Comparison of ENCODE assay signal across 8 cellular contexts in the genomic region with DNA sequence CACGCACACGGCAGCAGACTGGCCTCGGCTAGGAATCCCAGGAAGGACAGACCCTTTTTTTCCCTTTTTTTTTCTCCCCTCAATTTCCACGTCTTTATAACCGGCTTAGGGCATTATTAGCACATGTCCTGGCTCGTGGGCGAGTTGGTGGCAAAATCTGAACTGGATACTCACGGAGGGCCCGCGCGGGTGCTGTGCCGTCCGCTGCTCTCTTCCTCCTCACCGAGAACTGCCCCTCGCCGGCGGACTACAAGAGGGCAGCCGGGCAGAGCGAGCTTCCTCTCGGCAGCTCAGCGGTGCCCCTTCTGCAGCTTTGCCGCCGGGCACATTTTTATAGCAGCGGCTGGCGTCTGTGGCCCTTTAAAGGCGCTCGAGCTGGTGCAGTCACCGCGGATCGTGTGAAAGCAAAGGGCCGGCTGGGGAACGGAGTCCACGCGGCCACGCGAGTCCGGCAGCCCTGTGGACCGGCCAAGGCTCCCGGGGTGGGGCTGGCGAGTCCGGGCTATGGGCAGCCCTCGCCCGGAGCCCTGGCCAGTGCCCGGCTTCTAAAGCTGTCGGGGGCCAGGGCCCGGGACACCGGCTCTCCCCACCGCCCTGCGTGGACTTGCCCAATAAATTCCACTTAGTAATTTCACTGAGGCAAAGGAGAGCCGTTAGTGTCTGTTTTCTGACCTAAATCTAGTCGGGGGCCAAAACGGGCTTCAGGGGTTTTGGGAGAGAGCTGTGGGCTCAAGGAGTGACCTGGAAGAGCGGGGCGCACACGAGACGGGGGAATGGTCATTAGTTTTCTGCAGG. TPM values are rescaled to one million over a fixed set of nuclear protein-coding genes. Genes with fewer than 3 reads are reported as not detected.
DNase-seq lines count a peak whose midpoint lies in the region; ATAC-seq, FAIRE-seq and TF ChIP-seq lines count a peak whose summit lies in the region.

No MANE protein-coding gene starts in this region.

- H3K27me3 ChIP-seq in endothelial cell of umbilical vein (ENCODE audit: control insufficient read depth in 2 of 2, insufficient read depth in 2 of 2, low read length in 2 of 2) (peaks cover 44 to 62% of the 10 kb centered on the region in 2 experiments), mesenchymal stem cell (ENCODE audit: control insufficient read depth in 1 of 2, insufficient read depth in 1 of 2, low read length in 2 of 2) (peaks cover 55 to 90% of the 10 kb centered on the region in 2 experiments)

- H3K79me2 ChIP-seq in endothelial cell of umbilical vein (ENCODE audit: control insufficient read depth, insufficient read depth, low read length), result no peaks in the 10 kb centered on the region

- no peaks in the 10 kb centered on the region for H4K20me1 ChIP-seq in endothelial cell of umbilical vein (replicated peaks; ENCODE audit: control insufficient read depth, extremely low read depth, insufficient read depth, low read length)

- dilution Hi-C loops in endothelial cell of umbilical vein (cut with MboI; ENCODE audit: extremely low pct_ligation_motif_present, low sequenced_read_pairs), result no loop called here

- H3K36me3 ChIP-seq in endothelial cell of umbilical vein (ENCODE audit: control insufficient read depth in 2 of 2, extremely low read depth in 1 of 2, insufficient read depth in 2 of 2, low read length in 2 of 2) (no peaks in the 10 kb centered on the region), mesenchymal stem cell (ENCODE audit: control insufficient read depth in 1 of 2, insufficient read depth in 2 of 2, low read depth in 1 of 2, low read length in 2 of 2) (no peaks in the 10 kb centered on the region)

- ATAC-seq in Right ventricle myocardium inferior (peak; percentile 74), HG02973 (IDR thresholded peaks at IDR 0.05; ENCODE audit: unreplicated experiment) (peak; percentile 58), WTC11 (peak; percentile 34)
- peak; percentile 58 for ATAC-seq in stimulated activated naive CD8-positive, alpha-beta T cell treated with anti-CD3 and anti-CD28 coated beads, Interleukin-15, amount 100 ng/mL, for 72 hours

- no peak for TF ChIP-seq CTCF in WTC11 (IDR thresholded peaks at IDR 0.05)
- TF ChIP-seq CTCF in endothelial cell of umbilical vein (IDR thresholded peaks at IDR 0.05; ENCODE audit: extremely low read depth in 1 of 2, insufficient read depth in 1 of 2, low read depth in 1 of 2, low read length in 2 of 2), result no peak

- no peak overlapping the region for H4K91ac ChIP-seq in mesenchymal stem cell (ENCODE audit: low read length)

- intact Hi-C loops in Right ventricle myocardium inferior (cut with DNase I), result loop anchor here (5.0 kb wide), 1 partner anchor 230 kb away; no protein-coding TSS in a partner anchor
- intact Hi-C loops in cardiac septum (cut with DNase I), result loop anchor here (5.0 to 10.0 kb wide), 2 partner anchors 62 to 235 kb away; no protein-coding TSS in a partner anchor
- intact Hi-C loops in endothelial cell of umbilical vein (cut with micrococcal nuclease), result loop anchor here (2.0 kb wide), 1 partner anchor 30 kb away; the partner anchor contains the start of gene RPS4X

- peak overlapping the region; percentile 39 for H2AFZ ChIP-seq in endothelial cell of umbilical vein (ENCODE audit: low read depth, low read length)
- H2AFZ ChIP-seq in mesenchymal stem cell (ENCODE audit: low read depth, low read length), result peak overlapping the region; percentile 39

- peaks cover 22% of the 10 kb centered on the region for H3K4me1 ChIP-seq in endothelial cell of umbilical vein (ENCODE audit: control insufficient read depth, extremely low read depth, insufficient read depth, low read length)
- H3K4me1 ChIP-seq in mesenchymal stem cell (ENCODE audit: control insufficient read depth, insufficient read depth, low read depth, low read length), result peaks cover 19% of the 10 kb centered on the region

- no peaks in the 10 kb centered on the region for H3K9me3 Mint-ChIP-seq in WTC11
- H3K9me3 Mint-ChIP-seq in stimulated activated naive CD8-positive, alpha-beta T cell treated with anti-CD3 and anti-CD28 coated beads, Interleukin-15, amount 100 ng/mL, for 72 hours, result no peaks in the 10 kb centered on the region

- H3K79me1 ChIP-seq in mesenchymal stem cell (replicated peaks; ENCODE audit: low read length, poor library complexity, severe bottlenecking), result no peaks in the 10 kb centered on the region

- H3K27ac Mint-ChIP-seq in WTC11, result no peak overlapping the region
- H3K27ac Mint-ChIP-seq in stimulated activated naive CD8-positive, alpha-beta T cell treated with anti-CD3 and anti-CD28 coated beads, Interleukin-15, amount 100 ng/mL, for 72 hours, result peak overlapping the region; percentile 85 to 88

- H3K23ac ChIP-seq in mesenchymal stem cell (ENCODE audit: low read length in 2 of 2), result no peak overlapping the region

- peak overlapping the region; percentile 58 for H3K4me2 ChIP-seq in endothelial cell of umbilical vein (ENCODE audit: insufficient read depth, low read length)
- peak overlapping the region; percentile 91 for H3K4me2 ChIP-seq in mesenchymal stem cell (ENCODE audit: low read length, poor library complexity, severe bottlenecking)

- no peak for TF ChIP-seq POLR2A in endothelial cell of umbilical vein (IDR thresholded peaks at IDR 0.05; ENCODE audit: low read depth, low read length)

- H3K4ac ChIP-seq in mesenchymal stem cell (ENCODE audit: low read depth in 1 of 2, low read length in 2 of 2), result no peak overlapping the region

- no peak overlapping the region for H3K27ac ChIP-seq in endothelial cell of umbilical vein (ENCODE audit: insufficient read depth, low read depth, low read length)
- H3K27ac ChIP-seq in mesenchymal stem cell (ENCODE audit: low read length, poor library complexity, severe bottlenecking), result no peak overlapping the region

- H2BK5ac ChIP-seq in mesenchymal stem cell (ENCODE audit: low read depth, low read length, poor library complexity, severe bottlenecking), result no peak overlapping the region

- H3K4me1 Mint-ChIP-seq in WTC11, result peaks cover 16% of the 10 kb centered on the region
- peaks cover 42% of the 10 kb centered on the region for H3K4me1 Mint-ChIP-seq in stimulated activated naive CD8-positive, alpha-beta T cell treated with anti-CD3 and anti-CD28 coated beads, Interleukin-15, amount 100 ng/mL, for 72 hours

- POLR2A ChIA-PET in WTC11 (lab: Charles Lee) (interaction anchor here (0.9 kb wide), 1 partner anchor 68 kb away, joined by 3 read pairs; the partner anchor contains the start of gene ERCC6L), endothelial cell of umbilical vein (lab: Charles Lee) (interaction anchor here (1.4 kb wide), 1 partner anchor 30 kb away, joined by 5 read pairs; the partner anchor contains the start of gene RPS4X)

- no peak overlapping the region for H2AK5ac ChIP-seq in mesenchymal stem cell (ENCODE audit: low read length, severe bottlenecking)

- H3K9me3 ChIP-seq in endothelial cell of umbilical vein (replicated peaks; ENCODE audit: control insufficient read depth, insufficient read depth, low read length) (no peaks in the 10 kb centered on the region), mesenchymal stem cell (ENCODE audit: control insufficient read depth, low read length) (no peaks in the 10 kb centered on the region)

- H2BK120ac ChIP-seq in mesenchymal stem cell (ENCODE audit: low read depth, low read length), result no peak overlapping the region

- H3K14ac ChIP-seq in mesenchymal stem cell (ENCODE audit: low read length in 2 of 2), result no peak overlapping the region

- H4K8ac ChIP-seq in mesenchymal stem cell (ENCODE audit: low read length), result no peak overlapping the region

- WGBS in mesenchymal stem cell, result 4% methylated on average over 39 of the region's 56 CpGs

- peaks cover 74% of the 10 kb centered on the region for H3K27me3 Mint-ChIP-seq in WTC11 (ENCODE audit: low read depth)
- H3K27me3 Mint-ChIP-seq in stimulated activated naive CD8-positive, alpha-beta T cell treated with anti-CD3 and anti-CD28 coated beads, Interleukin-15, amount 100 ng/mL, for 72 hours, result peaks cover 70% of the 10 kb centered on the region

- no peaks in the 10 kb centered on the region for H3K36me3 Mint-ChIP-seq in WTC11

- H3K9ac ChIP-seq in endothelial cell of umbilical vein (replicated peaks; ENCODE audit: extremely low read depth, insufficient read depth, low read length) (no peak overlapping the region), mesenchymal stem cell (ENCODE audit: low read length) (peak overlapping the region; percentile 30)

- no TSS peak for BruUV-seq in endothelial cell of umbilical vein (replicated peaks; lab: Mats Ljungman, UMichigan)

- peak; percentile 96 for FAIRE-seq in endothelial cell of umbilical vein (lab: Jason Lieb, UNC)

- H3K4me3 Mint-ChIP-seq in WTC11, result peak overlapping the region; percentile 76
- H3K4me3 Mint-ChIP-seq in stimulated activated naive CD8-positive, alpha-beta T cell treated with anti-CD3 and anti-CD28 coated beads, Interleukin-15, amount 100 ng/mL, for 72 hours, result peak overlapping the region; percentile 87 to 89

- CTCF ChIA-PET in WTC11 (lab: Charles Lee), result interaction anchor here (0.9 to 4.4 kb wide), 5 partner anchors 9 to 396 kb away, joined by 3 to 40 read pairs (median 9); partner anchors contain the start of gene RPS4X
- CTCF ChIA-PET in endothelial cell of umbilical vein (lab: Charles Lee), result interaction anchor here (1.0 to 1.6 kb wide), 3 partner anchors 9 to 239 kb away, joined by 3 to 12 read pairs (median 5); partner anchors contain the start of gene RPS4X

- peak overlapping the region in 1 of 2 experiments; percentile 24 for H3K18ac ChIP-seq in mesenchymal stem cell (ENCODE audit: low read depth in 1 of 2, low read length in 2 of 2)

- H2BK12ac ChIP-seq in mesenchymal stem cell (ENCODE audit: low read length in 2 of 2), result no peak overlapping the region

- peak overlapping the region; percentile 20 to 43 (median 37) for H3K4me3 ChIP-seq in endothelial cell of umbilical vein (replicated peaks in 1 of 3; ENCODE audit: insufficient read depth in 1 of 3, low read depth in 1 of 3, low read length in 3 of 3)
- peak overlapping the region; percentile 51 to 73 for H3K4me3 ChIP-seq in mesenchymal stem cell (ENCODE audit: insufficient read depth in 1 of 2, low read depth in 1 of 2, low read length in 2 of 2)

- DNase-seq in Right ventricle myocardium inferior (ENCODE audit: missing footprints), result peak; percentile 75
- no peak for DNase-seq in cardiac septum (ENCODE audit: low spot score)
- peak; percentile 82 for DNase-seq in NCI-H2171 treated with DMSO at 0.1 percent for 48 hours (lab: John Stamatoyannopoulos, UW)
- peak; percentile 51 for DNase-seq in WTC11 (ENCODE audit: low spot score)
- DNase-seq in endothelial cell of umbilical vein (ENCODE audit: low read depth, low spot score), result peak; percentile 64
- DNase-seq in mesenchymal stem cell, result peak; percentile 73
- DNase-seq in stimulated activated naive CD8-positive, alpha-beta T cell treated with anti-CD3 and anti-CD28 coated beads, Interleukin-15, amount 100 ng/mL, for 72 hours, result peak in 1 of 2 donors; percentile 24

- H2BK15ac ChIP-seq in mesenchymal stem cell (ENCODE audit: low read depth, poor library complexity, severe bottlenecking), result no peak overlapping the region

- no peaks in the 10 kb centered on the region for H3K9me1 ChIP-seq in endothelial cell of umbilical vein (replicated peaks; ENCODE audit: control insufficient read depth, extremely low read depth, insufficient read depth, low read length)

RNA-seq across cellular contexts. Expression of gene CITED1, which starts 1.3 kb away (rescaled TPM):
- total RNA-seq in Right ventricle myocardium inferior (not detected), cardiac septum (2.1 TPM), WTC11 (2021) (2.2 to 4.5 TPM (median 3.9 TPM) in 3 replicates), endothelial cell of umbilical vein (0.83 TPM in 1 of 2 replicates, not detected in the other)
- polyA plus RNA-seq in endothelial cell of umbilical vein, result not detected in 2 replicates
- not detected in 2 replicates for polyA plus RNA-seq in endothelial cell of umbilical vein (2011; cell fraction: cytosol; rRNA removed)
- polyA plus RNA-seq in endothelial cell of umbilical vein (2011; cell fraction: nucleus; rRNA removed), result 0.24 and 0.64 TPM in 2 replicates
- polyA plus RNA-seq in endothelial cell of umbilical vein (2012), result not detected in 2 replicates
- polyA minus RNA-seq in endothelial cell of umbilical vein, result not detected in 2 replicates
- not detected for polyA minus RNA-seq in endothelial cell of umbilical vein (2011; cell fraction: cytosol; rRNA and poly(A)+ RNA removed)
- not detected in 2 replicates for polyA minus RNA-seq in endothelial cell of umbilical vein (2011; cell fraction: nucleus; rRNA and poly(A)+ RNA removed)
- polyA plus RNA-seq in mesenchymal stem cell (2013, experiment 1 of 2), result 0.18 TPM
- polyA plus RNA-seq in mesenchymal stem cell (2013, experiment 2 of 2), result 0.29 TPM

RNA-seq across cellular contexts. Expression of gene RPS4X, which starts 30.0 kb away (rescaled TPM):
- 417 TPM for total RNA-seq in Right ventricle myocardium inferior
- total RNA-seq in cardiac septum, result 413 TPM
- total RNA-seq in WTC11 (2021), result 805 to 905 TPM (median 863 TPM) in 3 replicates
- 676 and 716 TPM in 2 replicates for total RNA-seq in endothelial cell of umbilical vein
- polyA plus RNA-seq in endothelial cell of umbilical vein, result 890 and 1,035 TPM in 2 replicates
- polyA plus RNA-seq in endothelial cell of umbilical vein (2011; cell fraction: cytosol; rRNA removed), result 1,247 and 1,440 TPM in 2 replicates
- 378 and 499 TPM in 2 replicates for polyA plus RNA-seq in endothelial cell of umbilical vein (2011; cell fraction: nucleus; rRNA removed)
- polyA plus RNA-seq in endothelial cell of umbilical vein (2012), result 1,219 and 1,380 TPM in 2 replicates
- 511 and 618 TPM in 2 replicates for polyA minus RNA-seq in endothelial cell of umbilical vein
- polyA minus RNA-seq in endothelial cell of umbilical vein (2011; cell fraction: cytosol; rRNA and poly(A)+ RNA removed), result 697 TPM
- polyA minus RNA-seq in endothelial cell of umbilical vein (2011; cell fraction: nucleus; rRNA and poly(A)+ RNA removed), result 77.3 and 107 TPM in 2 replicates
- 917 TPM for polyA plus RNA-seq in mesenchymal stem cell (2013, experiment 1 of 2)
- polyA plus RNA-seq in mesenchymal stem cell (2013, experiment 2 of 2), result 925 TPM
